8 cellular contexts compared by ENCODE assay signal in the genomic region with DNA sequence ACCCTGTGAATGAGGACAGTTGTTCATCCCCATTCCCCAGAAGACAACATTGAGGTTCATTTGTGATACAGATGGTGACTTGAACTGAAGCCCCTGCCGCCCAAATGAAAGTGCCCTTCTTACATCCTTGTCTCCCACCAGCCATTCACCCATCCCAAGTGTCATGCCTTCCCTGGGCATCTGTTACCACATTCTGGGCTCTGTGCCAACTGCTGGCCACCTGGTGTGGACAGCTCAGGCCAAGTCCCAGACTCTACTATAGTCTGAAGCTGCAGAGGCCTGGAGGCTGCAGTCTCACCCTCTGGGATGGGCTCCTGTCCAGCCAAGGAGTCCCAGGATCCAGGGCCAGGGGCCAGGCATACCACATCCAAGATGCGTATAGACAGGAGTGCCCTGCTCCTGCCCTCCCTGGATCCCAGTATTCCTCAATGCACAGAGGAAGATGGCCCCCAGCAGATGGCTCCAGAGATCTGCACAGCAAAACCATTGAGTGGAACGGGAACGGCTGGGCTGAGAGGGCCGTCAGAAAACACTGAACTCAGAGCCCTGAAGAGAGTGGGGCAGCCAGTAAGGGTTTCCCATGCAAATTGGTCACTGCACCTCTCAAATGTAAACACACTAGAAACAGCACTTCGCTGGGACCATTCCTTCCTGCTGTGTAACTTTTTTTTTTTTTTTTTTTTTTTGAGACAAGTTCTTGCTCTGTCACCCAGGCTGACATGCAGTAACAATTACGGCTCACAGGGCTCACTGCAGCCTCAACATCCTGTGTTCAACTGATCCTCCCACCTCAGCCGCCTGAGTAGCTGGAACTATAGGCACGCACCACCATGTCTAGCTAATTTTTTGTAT. TPM values are rescaled to one million over a fixed set of nuclear protein-coding genes. Genes with fewer than 3 reads are reported as not detected.
DNase-seq lines count a peak whose midpoint lies in the region; ATAC-seq and TF ChIP-seq lines count a peak whose summit lies in the region.

No MANE protein-coding gene starts in this region.

- DNase-seq in NCI-H1436 (lab: John Stamatoyannopoulos, UW) (peak; percentile 25), NCI-H1436 treated with DMSO at 0.1 percent for 48 hours (lab: John Stamatoyannopoulos, UW) (no peak), Kasumi-1 (lab: John Stamatoyannopoulos, UW) (peak; percentile 82 to 88), RPMI7951 (ENCODE audit: low read depth) (peak; percentile 96), glomerular visceral epithelial cell (ENCODE audit: extremely low spot score) (peak; percentile 95), osteocyte (ENCODE audit: extremely low spot score, unreplicated experiment) (peak; percentile 87)

- H3K4me3 Mint-ChIP-seq in activated naive CD8-positive, alpha-beta T cell = peak overlapping the region; percentile 63
- no peak overlapping the region for H3K4me3 Mint-ChIP-seq in osteocyte (ENCODE audit: unreplicated experiment)

- ATAC-seq in GM21576 (IDR thresholded peaks at IDR 0.05; ENCODE audit: unreplicated experiment) = no peak

- H3K9me3 Mint-ChIP-seq in activated naive CD8-positive, alpha-beta T cell (ENCODE audit: low read depth) = no peaks in the 10 kb centered on the region
- no peaks in the 10 kb centered on the region for H3K9me3 Mint-ChIP-seq in osteocyte (ENCODE audit: unreplicated experiment)

- no peaks in the 10 kb centered on the region for H3K36me3 Mint-ChIP-seq in activated naive CD8-positive, alpha-beta T cell
- H3K36me3 Mint-ChIP-seq in osteocyte (ENCODE audit: unreplicated experiment) = no peaks in the 10 kb centered on the region

- peak overlapping the region; percentile 83 for H3K27ac Mint-ChIP-seq in activated naive CD8-positive, alpha-beta T cell
- H3K27ac Mint-ChIP-seq in osteocyte (ENCODE audit: unreplicated experiment) = peak overlapping the region; percentile 62

- peaks cover 78% of the 10 kb centered on the region for H3K4me1 Mint-ChIP-seq in activated naive CD8-positive, alpha-beta T cell (ENCODE audit: low read depth)
- H3K4me1 Mint-ChIP-seq in osteocyte (ENCODE audit: unreplicated experiment) = peaks cover 50% of the 10 kb centered on the region

- no peaks in the 10 kb centered on the region for H3K27me3 Mint-ChIP-seq in activated naive CD8-positive, alpha-beta T cell
- no peaks in the 10 kb centered on the region for H3K27me3 Mint-ChIP-seq in osteocyte (ENCODE audit: unreplicated experiment)

- peak; percentile 79 for TF ChIP-seq CTCF in osteocyte (IDR thresholded peaks at IDR 0.05)

RNA-seq across cellular contexts. Expression of gene ARRB1, which starts 22.8 kb away (rescaled TPM):
- 15.3 and 17.7 TPM in 2 replicates for total RNA-seq in RPMI7951 (2014; rRNA removed; shearing (Covaris generic))
- total RNA-seq in osteocyte = 11.3 and 13.2 TPM in 2 replicates
